Comparison of ENCODE assay signal across 7 cellular contexts in the genomic region with DNA sequence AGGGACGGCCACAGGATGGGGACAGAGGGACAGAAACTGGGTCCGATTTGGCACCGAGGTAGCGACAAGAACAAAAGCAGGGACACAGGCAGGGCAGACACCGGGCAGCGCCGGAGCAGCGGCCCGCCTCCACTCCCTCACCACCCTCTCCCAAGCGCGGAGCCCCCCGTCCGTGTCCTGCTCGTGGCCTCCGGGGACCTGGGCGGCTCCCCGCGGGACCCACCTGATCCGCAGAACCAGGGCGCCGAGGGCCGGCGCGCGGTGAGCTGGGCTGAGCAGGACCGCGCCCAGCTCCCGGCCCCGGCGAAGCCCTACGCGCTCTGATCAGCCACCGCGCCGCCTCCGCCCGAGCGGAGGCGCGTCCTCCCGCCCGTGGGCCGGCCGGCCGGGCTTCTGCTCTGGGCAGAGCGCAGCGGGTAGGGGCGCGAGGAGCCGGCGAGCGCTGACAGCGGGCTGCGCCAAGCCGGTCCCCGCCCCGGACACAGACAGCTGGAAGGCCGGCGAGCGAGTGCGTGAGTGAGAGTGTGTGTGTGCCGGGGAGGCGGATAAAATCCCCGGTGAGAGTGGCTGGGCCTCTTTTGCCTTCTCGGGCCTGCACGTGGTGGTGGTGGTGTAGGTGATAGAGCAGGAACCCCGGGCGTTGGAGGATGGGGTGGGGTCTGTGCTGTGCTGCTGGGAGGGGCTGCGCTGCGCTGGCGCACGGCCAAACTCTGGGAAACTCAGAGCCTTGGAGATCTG. TPM values are rescaled to one million over a fixed set of nuclear protein-coding genes. Genes with fewer than 3 reads are reported as not detected.
DNase-seq lines count a peak whose midpoint lies in the region; ATAC-seq and TF ChIP-seq lines count a peak whose summit lies in the region.

A gene (minus strand): TSS at position 418 of the 738 bp plus-strand sequence. CDS start 31,922 bp downstream, outside the sequence.

- CTCF ChIA-PET in activated CD8-positive, alpha-beta memory T cell treated with anti-CD3 and anti-CD28 coated beads, Interleukin-2, amount 10 ng/mL, durations not matched to agents 7 days and 5 days (lab: Charles Lee): interaction anchor here (0.8 to 2.7 kb wide), 4 partner anchors 11 to 52 kb away, joined by 3 to 13 read pairs (median 3); no protein-coding TSS in a partner anchor

- intact Hi-C loops in natural killer cell (cut with micrococcal nuclease): no loop called here

- peak within 1 kb of the TSS; percentile 59 for H3K4me3 Mint-ChIP-seq in activated CD8-positive, alpha-beta memory T cell treated with anti-CD3 and anti-CD28 coated beads, Interleukin-2, amount 10 ng/mL, durations not matched to agents 7 days and 5 days
- H3K4me3 Mint-ChIP-seq in natural killer cell: peak within 1 kb of the TSS; percentile 70

- no peaks in the 10 kb centered on the region for H3K4me1 ChIP-seq in foreskin keratinocyte

- H3K27me3 ChIP-seq in foreskin keratinocyte: peaks cover 55% of the 10 kb centered on the region

- H3K27ac Mint-ChIP-seq in activated CD8-positive, alpha-beta memory T cell treated with anti-CD3 and anti-CD28 coated beads, Interleukin-2, amount 10 ng/mL, durations not matched to agents 7 days and 5 days: peak within 1 kb of the TSS; percentile 23
- H3K27ac Mint-ChIP-seq in natural killer cell: no peak within 1 kb of the TSS

- peaks cover 24% of the 10 kb centered on the region for H3K4me1 Mint-ChIP-seq in activated CD8-positive, alpha-beta memory T cell treated with anti-CD3 and anti-CD28 coated beads, Interleukin-2, amount 10 ng/mL, durations not matched to agents 7 days and 5 days
- H3K4me1 Mint-ChIP-seq in natural killer cell: peaks cover 16% of the 10 kb centered on the region in 2 donors

- H3K27me3 Mint-ChIP-seq in activated CD8-positive, alpha-beta memory T cell treated with anti-CD3 and anti-CD28 coated beads, Interleukin-2, amount 10 ng/mL, durations not matched to agents 7 days and 5 days: peaks cover 73% of the 10 kb centered on the region
- H3K27me3 Mint-ChIP-seq in natural killer cell (ENCODE audit: low read depth in 2 of 2): peaks cover 55 to 60% of the 10 kb centered on the region in 2 donors

- H3K27ac ChIP-seq in foreskin keratinocyte: no peak within 1 kb of the TSS

- TF ChIP-seq CTCF in foreskin keratinocyte (conservative IDR thresholded peaks at IDR 0.05): no peak
- TF ChIP-seq CTCF in natural killer cell (IDR thresholded peaks at IDR 0.05): no peak

- DNase-seq in ELF-1 (ENCODE audit: low read depth, low spot score) (peak; percentile 61), LHCN-M2 (ENCODE audit: low read depth) (peak; percentile 17), foreskin keratinocyte (peak in 1 of 2 donors; percentile 28), natural killer cell (no peak), GOT3 (lab: John Stamatoyannopoulos, UW) (no peak)
- DNase-seq in activated CD8-positive, alpha-beta memory T cell treated with anti-CD3 and anti-CD28 coated beads, Interleukin-2, amount 10 ng/mL, durations not matched to agents 7 days and 5 days: no peak

- ATAC-seq in activated CD8-positive, alpha-beta memory T cell treated with anti-CD3 and anti-CD28 coated beads, Interleukin-2, amount 10 ng/mL, durations not matched to agents 7 days and 5 days: peak; percentile 49
- ATAC-seq in foreskin keratinocyte (peak; percentile 68), natural killer cell (peak in 2 of 3 donors; percentile 54 to 56), GM18520 (IDR thresholded peaks at IDR 0.05; ENCODE audit: unreplicated experiment) (no peak)

- H3K36me3 Mint-ChIP-seq in activated CD8-positive, alpha-beta memory T cell treated with anti-CD3 and anti-CD28 coated beads, Interleukin-2, amount 10 ng/mL, durations not matched to agents 7 days and 5 days: peaks cover 4% of the 10 kb centered on the region
- no peaks in the 10 kb centered on the region for H3K36me3 Mint-ChIP-seq in natural killer cell

- peaks cover 6% of the 10 kb centered on the region for H3K9me3 Mint-ChIP-seq in activated CD8-positive, alpha-beta memory T cell treated with anti-CD3 and anti-CD28 coated beads, Interleukin-2, amount 10 ng/mL, durations not matched to agents 7 days and 5 days (ENCODE audit: low read depth)
- no peaks in the 10 kb centered on the region for H3K9me3 Mint-ChIP-seq in natural killer cell

RNA-seq across cellular contexts. Expression of the gene that starts here (rescaled TPM):
- total RNA-seq in LHCN-M2 (2014; rRNA removed) (not detected in 2 replicates), foreskin keratinocyte (not detected in 2 replicates), natural killer cell (under 1 TPM; 0.23 to 0.87 (median 0.55) TPM)
- not detected for polyA plus RNA-seq in LHCN-M2 (2012)
- 1 to 10 TPM in 1 of 2 experiments, not detected in 1; 1.6 TPM for total RNA-seq in activated CD8-positive, alpha-beta memory T cell treated with anti-CD3 and anti-CD28 coated beads, Interleukin-2, amount 10 ng/mL, durations not matched to agents 7 days and 5 days
- not detected in 2 replicates for polyA plus RNA-seq in foreskin keratinocyte

Comparison
In these comparisons a context has a peak if more than half of its experiments do, and no peak if none do; other contexts are left out.
1. Peak in DNase-seq in LHCN-M2; RNA of the gene not detected or under 1 TPM.
2. Peak in ATAC-seq in foreskin keratinocyte; RNA of the gene not detected or under 1 TPM.
3. Peak in ATAC-seq in natural killer cell; RNA of the gene not detected or under 1 TPM.